In the genomic region with DNA sequence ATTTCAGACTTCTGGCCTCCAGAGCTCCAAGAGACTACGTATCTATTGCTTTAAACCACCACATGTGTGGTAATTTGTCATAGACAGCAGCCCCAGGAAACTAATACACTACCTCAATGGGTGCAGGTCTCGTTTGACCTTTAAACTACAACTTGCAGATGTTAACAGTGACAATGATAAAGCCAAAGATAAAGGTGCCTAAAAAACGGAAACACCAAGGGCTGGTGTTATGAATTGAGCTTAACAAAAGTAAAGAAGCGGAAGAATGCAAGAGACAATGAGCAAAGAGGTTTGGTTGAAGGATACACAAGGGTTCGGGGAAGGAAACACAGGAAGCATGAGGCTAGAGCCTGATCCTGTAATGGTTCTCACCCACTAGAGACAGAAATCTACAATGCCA, we compare ENCODE assay signal across 22 cellular contexts. TPM values are rescaled to one million over a fixed set of nuclear protein-coding genes. Genes with fewer than 3 reads are reported as not detected.
DNase-seq lines count a peak whose midpoint lies in the region; ATAC-seq, FAIRE-seq and TF ChIP-seq lines count a peak whose summit lies in the region.
"Had no signal": no experiment of that assay in that cellular context is flagged by ENCODE, and none has a peak within 500 bp of the region (broad histone marks: within the 10 kb centered on the region; RNA-seq: fewer than 3 reads in every experiment).

No MANE protein-coding gene starts in this region.

- CTCF ChIA-PET in activated naive CD4-positive, alpha-beta T cell treated with anti-CD3 and anti-CD28 coated beads for 36 hours (lab: Charles Lee), result no interaction called here

- peak overlapping the region; percentile 26 for H3K4me3 Mint-ChIP-seq in activated naive CD4-positive, alpha-beta T cell treated with anti-CD3 and anti-CD28 coated beads for 36 hours
- peak overlapping the region; percentile 3 for H3K4me3 Mint-ChIP-seq in central memory CD8-positive, alpha-beta T cell

- peaks cover 25% of the 10 kb centered on the region for H3K4me1 ChIP-seq in thymus (ENCODE audit: control insufficient read depth, insufficient read depth, low read length)
- H3K4me1 ChIP-seq: body of pancreas, right lobe of liver, vagina had no signal

- H3K9me2 ChIP-seq in SU-DHL-6 (replicated peaks; ENCODE audit: insufficient read depth, low read length), result no peaks in the 10 kb centered on the region

- no peak overlapping the region for H3K4me3 ChIP-seq in SU-DHL-6 (ENCODE audit: insufficient read depth, low read length, poor library complexity, severe bottlenecking)
- H3K4me3 ChIP-seq in thymus (ENCODE audit: low read length), result no peak overlapping the region
- H3K4me3 ChIP-seq: body of pancreas, gastroesophageal sphincter, right lobe of liver, vagina had no signal

- H3K36me3 Mint-ChIP-seq in activated naive CD4-positive, alpha-beta T cell treated with anti-CD3 and anti-CD28 coated beads for 36 hours (ENCODE audit: low read depth), result peaks cover 26% of the 10 kb centered on the region
- peaks cover 16% of the 10 kb centered on the region for H3K36me3 Mint-ChIP-seq in central memory CD8-positive, alpha-beta T cell (ENCODE audit: insufficient read depth)

- no peaks in the 10 kb centered on the region for H3K27me3 Mint-ChIP-seq in activated naive CD4-positive, alpha-beta T cell treated with anti-CD3 and anti-CD28 coated beads for 36 hours (ENCODE audit: low read depth)
- H3K27me3 Mint-ChIP-seq in central memory CD8-positive, alpha-beta T cell, result no peaks in the 10 kb centered on the region

- no peak for FAIRE-seq in frontal cortex (lab: Jason Lieb, UNC)

- WGBS in thymus, result 28% methylated on average over 5 of the region's 5 CpGs

- peak overlapping the region; percentile 39 for H3K27ac Mint-ChIP-seq in activated naive CD4-positive, alpha-beta T cell treated with anti-CD3 and anti-CD28 coated beads for 36 hours
- peak overlapping the region; percentile 27 for H3K27ac Mint-ChIP-seq in central memory CD8-positive, alpha-beta T cell (ENCODE audit: low read depth)

- ATAC-seq in central memory CD8-positive, alpha-beta T cell (replicated peaks; ENCODE audit: extremely low read depth, poor library complexity, severe bottlenecking), result peak; percentile 76
- ATAC-seq in GM18909 (IDR thresholded peaks at IDR 0.05; ENCODE audit: poor library complexity, unreplicated experiment), result no peak
- ATAC-seq: body of pancreas, gastroesophageal sphincter, left lobe of liver, right lobe of liver had no signal

- H3K27me3 ChIP-seq in SU-DHL-6 (ENCODE audit: low read length) (no peaks in the 10 kb centered on the region), thymus (ENCODE audit: control insufficient read depth, insufficient read depth) (no peaks in the 10 kb centered on the region)
- H3K27me3 ChIP-seq: body of pancreas, gastroesophageal sphincter, right lobe of liver, vagina had no signal

- H3K9me3 ChIP-seq in SU-DHL-6 (ENCODE audit: insufficient read depth, low read length) (no peaks in the 10 kb centered on the region), thymus (ENCODE audit: control insufficient read depth) (no peaks in the 10 kb centered on the region)
- H3K9me3 ChIP-seq: body of pancreas, gastroesophageal sphincter, right lobe of liver, vagina had no signal

- H3K79me2 ChIP-seq in SU-DHL-6 (ENCODE audit: insufficient read depth, low read length), result peaks cover 100% of the 10 kb centered on the region

- no peaks in the 10 kb centered on the region; the same call in 1 of the 2 replicates for H4K20me1 ChIP-seq in SU-DHL-6 (ENCODE audit: low read depth, low read length)

- H3K27ac ChIP-seq in SU-DHL-6 (ENCODE audit: low read depth, low read length) (peak overlapping the region; percentile 56), thymus (ENCODE audit: low read depth) (peak overlapping the region; percentile 74)
- H3K27ac ChIP-seq: body of pancreas, gastroesophageal sphincter, right lobe of liver, vagina had no signal

- H3K9me3 Mint-ChIP-seq in activated naive CD4-positive, alpha-beta T cell treated with anti-CD3 and anti-CD28 coated beads for 36 hours, result no peaks in the 10 kb centered on the region
- H3K9me3 Mint-ChIP-seq in central memory CD8-positive, alpha-beta T cell, result no peaks in the 10 kb centered on the region

- peaks cover 53% of the 10 kb centered on the region for H3F3A ChIP-seq in SU-DHL-6 (ENCODE audit: insufficient read depth)

- no peak overlapping the region for H2AFZ ChIP-seq in SU-DHL-6 (ENCODE audit: low read depth, low read length, severe bottlenecking)

- no peak for TF ChIP-seq CTCF in SU-DHL-6 (IDR thresholded peaks at IDR 0.05; ENCODE audit: insufficient read depth, low read length, poor library complexity, severe bottlenecking)

- H3K4me1 Mint-ChIP-seq in activated naive CD4-positive, alpha-beta T cell treated with anti-CD3 and anti-CD28 coated beads for 36 hours (ENCODE audit: low read depth), result peaks cover 52% of the 10 kb centered on the region
- peaks cover 56% of the 10 kb centered on the region for H3K4me1 Mint-ChIP-seq in central memory CD8-positive, alpha-beta T cell

- H3K36me3 ChIP-seq in SU-DHL-6 (ENCODE audit: low read length) (peaks cover 45% of the 10 kb centered on the region), thymus (ENCODE audit: control insufficient read depth, insufficient read depth) (peaks cover 11% of the 10 kb centered on the region)
- H3K36me3 ChIP-seq: gastroesophageal sphincter, right lobe of liver, vagina had no signal

- intact Hi-C loops in activated naive CD4-positive, alpha-beta T cell treated with anti-CD3 and anti-CD28 coated beads for 36 hours (cut with micrococcal nuclease), result loop anchor here (1.0 to 2.0 kb wide), 4 partner anchors 49 to 176 kb away; no protein-coding TSS in a partner anchor

- no peak overlapping the region for H3K9ac ChIP-seq in SU-DHL-6 (ENCODE audit: low read length)

- H3K4me2 ChIP-seq in SU-DHL-6 (ENCODE audit: low read depth, low read length, poor library complexity, severe bottlenecking), result no peak overlapping the region

- DNase-seq in activated naive CD4-positive, alpha-beta T cell treated with anti-CD3 and anti-CD28 coated beads for 36 hours, result peak; percentile 47
- DNase-seq in activated naive CD4-positive, alpha-beta T cell treated with Interleukin-2 at 50 U/mL for 16 hours, result no peak
- DNase-seq in central memory CD8-positive, alpha-beta T cell (ENCODE audit: low spot score in 2 of 2), result no peak
- DNase-seq in frontal cortex (ENCODE audit: low spot score in 2 of 2) (no peak), putamen (ENCODE audit: low spot score) (no peak)
- DNase-seq: activated CD4-positive, alpha-beta T cell treated with anti-CD3 and anti-CD28 coated beads for 48 hours; activated gamma-delta T cell; body of pancreas; cortex of kidney; GDM1; NCI-H2081 treated with DMSO at 0.1 percent for 48 hours; NCI-H526; nucleus accumbens; right lobe of liver; SIG-M5; T1000 had no signal

RNA-seq across cellular contexts. Expression of gene RFTN1, which starts 50.8 kb away (rescaled TPM):
- total RNA-seq in activated naive CD4-positive, alpha-beta T cell treated with anti-CD3 and anti-CD28 coated beads for 36 hours, result 100 to 1,000 TPM in 1 of 2 experiments, 10 to 100 TPM in 1; 95.9 to 109 TPM
- polyA plus RNA-seq in thymus, result 57.6 TPM
- 11.0 TPM for total RNA-seq in frontal cortex
